Comparison of ENCODE assay signal across 8 cellular contexts in genomic region chrX:40945366-40945713, GRCh38.
A peak's percentile ranks its signal among the peaks of the same experiment; 100 is the strongest.
DNase-seq lines count a peak whose midpoint lies in the region; ATAC-seq, FAIRE-seq and TF ChIP-seq lines count a peak whose summit lies in the region.

No MANE protein-coding gene starts in this region.

- no peak for TF ChIP-seq POLR2A in GM12892 (IDR thresholded peaks at IDR 0.05; ENCODE audit: low read depth, low read length)
- TF ChIP-seq POLR2A in IMR-90 (IDR thresholded peaks at IDR 0.05; ENCODE audit: low read depth, low read length) = no peak

- no peak overlapping the region for H3K27ac ChIP-seq in IMR-90 (ENCODE audit: insufficient read depth, low read length)
- H3K27ac ChIP-seq in mesendoderm (ENCODE audit: low read depth, low read length) = no peak overlapping the region
- no peak overlapping the region for H3K27ac ChIP-seq in GM23338 (ENCODE audit: low read depth)

- H3K56ac ChIP-seq in IMR-90 (ENCODE audit: extremely low read depth, insufficient read depth, low read length) (no peak overlapping the region), mesendoderm (ENCODE audit: low read length) (no peak overlapping the region)

- H2BK20ac ChIP-seq in IMR-90 (ENCODE audit: low read depth, low read length) = no peak overlapping the region

- in situ Hi-C loops in IMR-90 (cut with MboI; ENCODE audit: low sequenced_read_pairs) = no loop called here

- no peak for TF ChIP-seq RAD21 in IMR-90 (IDR thresholded peaks at IDR 0.05; ENCODE audit: low read length)

- peaks cover 17% of the 10 kb centered on the region for H3K4me1 Mint-ChIP-seq in GM23338

- dilution Hi-C loops in IMR-90 (cut with HindIII; ENCODE audit: low sequenced_read_pairs, unreplicated experiment) = no loop called here

- WGBS in IMR-90 (ENCODE audit: extremely low coverage in 2 of 2, insufficient read length in 1 of 2), 2 experiments = no CpG with 5 or more reads among the region's 5 CpGs
- WGBS in mesendoderm (ENCODE audit: extremely low coverage, insufficient coverage, low lambda C conversion rate) = no CpG with 5 or more reads among the region's 5 CpGs

- peaks cover 6% of the 10 kb centered on the region for H3K9me3 Mint-ChIP-seq in GM23338

- H2BK15ac ChIP-seq in IMR-90 (ENCODE audit: low read depth, low read length) = no peak overlapping the region
- H2BK15ac ChIP-seq in mesendoderm (replicated peaks; ENCODE audit: low read depth) = no peak overlapping the region

- H2BK5ac ChIP-seq in IMR-90 (ENCODE audit: low read depth, low read length, poor library complexity, severe bottlenecking) (no peak overlapping the region), mesendoderm (ENCODE audit: low read length) (no peak overlapping the region)

- H2AK9ac ChIP-seq in IMR-90 (replicated peaks; ENCODE audit: low read depth, low read length, poor library complexity) = no peak overlapping the region

- DNase-seq in GM12892 (ENCODE audit: insufficient read length) = no peak
- DNase-seq in IMR-90 = peak; percentile 87
- peak; percentile 34 for DNase-seq in brain pericyte (ENCODE audit: low read depth, low spot score)
- DNase-seq in mesendoderm = peak; percentile 57
- no peak for DNase-seq in GM23338 (ENCODE audit: low spot score)
- no peak for DNase-seq in activated T-cell treated with anti-CD3 and anti-CD28 coated beads, Interleukin-2, amount 50 U/mL, for 48 hours
- no peak for DNase-seq in retina

- no peak overlapping the region for H3K4me3 ChIP-seq in IMR-90 (ENCODE audit: insufficient read depth, low read depth, low read length)
- no peak overlapping the region for H3K4me3 ChIP-seq in mesendoderm (ENCODE audit: low read length)
- H3K4me3 ChIP-seq in GM23338 = no peak overlapping the region

- H3K9me2 ChIP-seq in GM23338 (ENCODE audit: insufficient read depth) = no peaks in the 10 kb centered on the region

- CTCF ChIA-PET in IMR-90 (lab: Yijun Ruan, JAX) = no interaction called here

- no peak overlapping the region for H2AK5ac ChIP-seq in IMR-90 (ENCODE audit: low read depth, low read length)
- H2AK5ac ChIP-seq in mesendoderm (ENCODE audit: low read length) = no peak overlapping the region

- POLR2A ChIA-PET in IMR-90 (lab: Charles Lee; ENCODE audit: unreplicated experiment) = no interaction called here

- H3K36me3 ChIP-seq in IMR-90 (ENCODE audit: control insufficient read depth, insufficient read depth, low read length) (no peaks in the 10 kb centered on the region), mesendoderm (ENCODE audit: control insufficient read depth, insufficient read depth, low read length) (no peaks in the 10 kb centered on the region), GM23338 (ENCODE audit: insufficient read depth) (no peaks in the 10 kb centered on the region)

- BruUV-seq in IMR-90 (replicated peaks; lab: Mats Ljungman, UMichigan) = no TSS peak

- H3K79me1 ChIP-seq in IMR-90 (ENCODE audit: low read depth in 1 of 2, low read length in 2 of 2) (no peaks in the 10 kb centered on the region), mesendoderm (ENCODE audit: low read length) (no peaks in the 10 kb centered on the region)

- H4K5ac ChIP-seq in IMR-90 (ENCODE audit: low read depth, low read length) (no peak overlapping the region), mesendoderm (ENCODE audit: low read length) (no peak overlapping the region)

- H3K79me2 ChIP-seq in mesendoderm (ENCODE audit: control insufficient read depth, insufficient read depth, low read length) (no peaks in the 10 kb centered on the region), GM23338 (replicated peaks; ENCODE audit: insufficient read depth) (no peaks in the 10 kb centered on the region)

- no peak overlapping the region for H3K23ac ChIP-seq in IMR-90 (ENCODE audit: low read depth, low read length)
- no peak overlapping the region for H3K23ac ChIP-seq in mesendoderm (ENCODE audit: low read length)

- H3K4me3 Mint-ChIP-seq in GM23338 = no peak overlapping the region

- FAIRE-seq in GM12892 (lab: Jason Lieb, UNC) = peak; percentile 91

- H2AFZ ChIP-seq in IMR-90 (replicated peaks; ENCODE audit: low read length, poor library complexity) (peak overlapping the region; percentile 19), GM23338 (no peak overlapping the region)

- no peaks in the 10 kb centered on the region for H3K9me1 ChIP-seq in IMR-90 (ENCODE audit: insufficient read depth, low read length)

- no peaks in the 10 kb centered on the region for H3F3A ChIP-seq in GM23338 (replicated peaks; ENCODE audit: low read depth)

- peaks cover 2% of the 10 kb centered on the region; the same call in 1 of the 2 replicates for H3K4me1 ChIP-seq in IMR-90 (ENCODE audit: control insufficient read depth, insufficient read depth, low read length)
- H3K4me1 ChIP-seq in mesendoderm (ENCODE audit: control insufficient read depth, low read depth, low read length) = no peaks in the 10 kb centered on the region
- no peaks in the 10 kb centered on the region for H3K4me1 ChIP-seq in GM23338 (ENCODE audit: insufficient read depth)

- ATAC-seq in IMR-90 (ENCODE audit: low read depth) (peak; percentile 68), GM23338 (no peak), GM21619 (IDR thresholded peaks at IDR 0.05; ENCODE audit: unreplicated experiment) (no peak)

- H3K36me3 Mint-ChIP-seq in GM23338 (ENCODE audit: low read depth) = peaks cover 14% of the 10 kb centered on the region

- H2BK120ac ChIP-seq in IMR-90 (ENCODE audit: low read depth, low read length) (no peak overlapping the region), mesendoderm (ENCODE audit: low read depth, low read length) (no peak overlapping the region)

- H3K18ac ChIP-seq in IMR-90 (ENCODE audit: low read depth, low read length) (no peak overlapping the region), mesendoderm (ENCODE audit: low read length) (no peak overlapping the region)

- H3K4me2 ChIP-seq in IMR-90 (ENCODE audit: low read depth, low read length) = no peak overlapping the region
- no peak overlapping the region for H3K4me2 ChIP-seq in mesendoderm (ENCODE audit: low read length)
- H3K4me2 ChIP-seq in GM23338 = no peak overlapping the region

- TF ChIP-seq CTCF in IMR-90 (conservative IDR thresholded peaks at IDR 0.05; ENCODE audit: low read depth, low read length) = no peak
- no peak for TF ChIP-seq CTCF in GM23338 (conservative IDR thresholded peaks at IDR 0.05; ENCODE audit: low read depth in 2 of 2)

- H4K91ac ChIP-seq in IMR-90 (ENCODE audit: insufficient read depth, low read depth, low read length) = no peak overlapping the region

- no peak overlapping the region for H3K14ac ChIP-seq in IMR-90 (replicated peaks; ENCODE audit: low read depth, low read length)

- no peak overlapping the region for H3K27ac Mint-ChIP-seq in GM23338

- H3K27me3 ChIP-seq in IMR-90 (ENCODE audit: control insufficient read depth, insufficient read depth, low read length) (no peaks in the 10 kb centered on the region), mesendoderm (ENCODE audit: insufficient read depth, low read length, poor library complexity) (no peaks in the 10 kb centered on the region), GM23338 (ENCODE audit: insufficient read depth) (no peaks in the 10 kb centered on the region)

- H4K20me1 ChIP-seq in IMR-90 (ENCODE audit: insufficient read depth, low read length) (no peaks in the 10 kb centered on the region), GM23338 (replicated peaks; ENCODE audit: insufficient read depth) (no peaks in the 10 kb centered on the region)

- no peak overlapping the region for H3K9ac ChIP-seq in IMR-90 (ENCODE audit: low read depth, low read length)
- H3K9ac ChIP-seq in mesendoderm (ENCODE audit: low read length) = no peak overlapping the region

- H4K8ac ChIP-seq in IMR-90 (ENCODE audit: low read depth in 2 of 2, low read length in 2 of 2) (no peak overlapping the region), mesendoderm (ENCODE audit: low read depth, low read length) (no peak overlapping the region)

- peaks cover 2% of the 10 kb centered on the region for H3K27me3 Mint-ChIP-seq in GM23338 (ENCODE audit: insufficient read depth, low read depth, poor library complexity)

- intact Hi-C loops in IMR-90 (cut with micrococcal nuclease) = no loop called here

- no peaks in the 10 kb centered on the region for H3K9me3 ChIP-seq in IMR-90 (ENCODE audit: control insufficient read depth, insufficient read depth, low read length)

- H3K4ac ChIP-seq in IMR-90 (ENCODE audit: low read depth, low read length) (no peak overlapping the region), mesendoderm (ENCODE audit: low read depth, low read length) (no peak overlapping the region)

TF ChIP-seq in IMR-90, 13 proteins besides CTCF, POLR2A, EP300 and RAD21:
- TF ChIP-seq MAFK (IDR thresholded peaks at IDR 0.05; ENCODE audit: low read depth, low read length) = no peak
- TF ChIP-seq BHLHE40 (IDR thresholded peaks at IDR 0.05; ENCODE audit: low read depth, low read length) = peak; percentile 75
- peak; percentile 1; the same call in 1 of the 2 replicates for TF ChIP-seq CEBPB (IDR thresholded peaks at IDR 0.05; ENCODE audit: low read depth, low read length)
- peak; percentile 58 for TF ChIP-seq FOS (IDR thresholded peaks at IDR 0.05; ENCODE audit: low read depth, low read length)
- no peak for TF ChIP-seq MAZ (IDR thresholded peaks at IDR 0.05; ENCODE audit: borderline replicate concordance, low read depth, low read length)
- no peak for TF ChIP-seq RCOR1 (IDR thresholded peaks at IDR 0.05; ENCODE audit: insufficient replicate concordance, low read length)
TF ChIP-seq in IMR-90: peak in this region for 3.

TF ChIP-seq in GM23338, 12 proteins besides CTCF, POLR2A, EP300 and RAD21 (continues in another document):
- TF ChIP-seq POLR2AphosphoS5 (IDR thresholded peaks at IDR 0.05; ENCODE audit: low read depth) = no peak
- no peak for TF ChIP-seq JUNB (IDR thresholded peaks at IDR 0.05; ENCODE audit: unreplicated experiment)

Comparison
In these comparisons a context has a peak if more than half of its experiments do, and no peak if none do; other contexts are left out.
1. DNase-seq: peak in IMR-90 (single experiment), brain pericyte (single experiment) and mesendoderm (single experiment); none in GM12892 (single experiment), GM23338 (single experiment), activated T-cell treated with anti-CD3 and anti-CD28 coated beads, Interleukin-2, amount 50 U/mL, for 48 hours (0 of 2) and retina (single experiment).